ENCODE assay signal across 18 cellular contexts in genomic region chr18:51182824-51183223, GRCh38.
"Had no signal": no experiment of that assay in that cellular context is flagged by ENCODE, and none has a peak within 500 bp of the region (broad histone marks: within the 10 kb centered on the region; RNA-seq: fewer than 3 reads in every experiment).

No MANE protein-coding gene starts in this region.

- H3K4me3 ChIP-seq: gastrocnemius medialis, heart right ventricle, left ventricle myocardium inferior, ovary, transverse colon had no signal

- ATAC-seq: activated CD4-positive, CD25-positive, alpha-beta regulatory T cell treated with anti-CD3 and anti-CD28 coated beads, Interleukin-2, amount 50 U/mL, for 24 hours; effector memory CD8-positive, alpha-beta T cell; gastrocnemius medialis; heart right ventricle; T-helper 17 cell had no signal

- H3K9me3 ChIP-seq: gastrocnemius medialis, heart right ventricle, left ventricle myocardium inferior, ovary, transverse colon had no signal

- H3K27me3 ChIP-seq: gastrocnemius medialis, heart right ventricle, ovary, transverse colon had no signal

- H3K4me3 Mint-ChIP-seq: brain; central memory CD8-positive, alpha-beta T cell; memory B cell; T-helper 17 cell had no signal

- DNase-seq: activated CD8-positive, alpha-beta memory T cell treated with anti-CD3 and anti-CD28 coated beads for 24 hours; activated gamma-delta T cell treated with Interleukin-2 at 50 U/mL for 16 hours; amniotic stem cell; cortex of kidney; effector memory CD8-positive, alpha-beta T cell; gastrocnemius medialis; heart right ventricle; kidney; left ventricle myocardium inferior; ovary; stimulated activated CD4-positive, alpha-beta T cell treated with anti-CD3 and anti-CD28 coated beads, Interleukin-4, amount 100 ng/mL, for 4 hours; T-helper 17 cell; transverse colon had no signal

- FAIRE-seq: kidney had no signal

- H3K9me3 Mint-ChIP-seq: central memory CD8-positive, alpha-beta T cell; effector memory CD8-positive, alpha-beta T cell; memory B cell had no signal

- H3K27me3 Mint-ChIP-seq: brain; central memory CD8-positive, alpha-beta T cell; effector memory CD8-positive, alpha-beta T cell; memory B cell; T-helper 17 cell had no signal

- H3K27ac ChIP-seq: epithelial cell of prostate, gastrocnemius medialis, heart right ventricle, left ventricle myocardium inferior, ovary, transverse colon had no signal

- H3K36me3 ChIP-seq: ovary, transverse colon had no signal

- H3K27ac Mint-ChIP-seq: memory B cell, T-helper 17 cell had no signal
